In genomic region chr6:443621-444175, GRCh38 we compare ENCODE assay signal across 18 cellular contexts. TPM values are rescaled to one million over a fixed set of nuclear protein-coding genes. Genes with fewer than 3 reads are reported as not detected.
DNase-seq lines count a peak whose midpoint lies in the region; ATAC-seq and TF ChIP-seq lines count a peak whose summit lies in the region.
"Had no signal": no experiment of that assay in that cellular context is flagged by ENCODE, and none has a peak within 500 bp of the region (broad histone marks: within the 10 kb centered on the region; RNA-seq: fewer than 3 reads in every experiment).

No MANE protein-coding gene starts in this region.

- WGBS in spleen, 5 donors, result 77 to 85% (median 84%) methylated on average over 18 to 21 of the region's 21 CpGs

- H3K27ac ChIP-seq in spleen, result no peak overlapping the region
- H3K27ac ChIP-seq: GM23248, Peyer's patch had no signal

- no peaks in the 10 kb centered on the region for H3K27me3 Mint-ChIP-seq in activated T-cell treated with anti-CD3 and anti-CD28 coated beads, Interleukin-2, amount 50 U/mL, for 24 hours

- H3K9me3 ChIP-seq in spleen, result no peaks in the 10 kb centered on the region
- H3K9me3 ChIP-seq: MG63, Peyer's patch had no signal

- peaks cover 0 to 15% (median 0%) of the 10 kb centered on the region in 7 donors for H3K27me3 ChIP-seq in spleen (replicated peaks in 1 of 7)
- H3K27me3 ChIP-seq: BLaER1 treated with 17β-estradiol and CSF1 and Interleukin-3, amounts not matched to agents 10 nM and 100 nM; MG63; Peyer's patch had no signal

- DNase-seq in activated T-cell treated with anti-CD3 and anti-CD28 coated beads, Interleukin-2, amount 50 U/mL, for 24 hours, result peak; percentile 34
- no peak for DNase-seq in activated T-cell treated with anti-CD3 and anti-CD28 coated beads, Interleukin-2, amount 50 U/mL, for 1 hour
- peak; percentile 20 for DNase-seq in activated CD8-positive, alpha-beta memory T cell treated with anti-CD3 and anti-CD28 coated beads, Interleukin-2, amount 50 U/mL, for 4 hours
- DNase-seq in left colon (no peak), spleen (peak; percentile 69), ACHN (no peak), NCI-H2081 (lab: John Stamatoyannopoulos, UW) (no peak)
- DNase-seq: GM23248, HCEC 1CT, Kasumi-1, MG63, NCI-H1048, NCI-H146, NCI-H2081 treated with DMSO at 0.1 percent for 48 hours, NCI-H446 treated with DMSO at 0.1 percent for 48 hours, NCI-H69 had no signal

- ATAC-seq in left colon, result peak; percentile 39

- no peaks in the 10 kb centered on the region for H3K36me3 Mint-ChIP-seq in activated T-cell treated with anti-CD3 and anti-CD28 coated beads, Interleukin-2, amount 50 U/mL, for 24 hours (ENCODE audit: low read depth)

- no peak overlapping the region for H3K4me3 ChIP-seq in spleen
- H3K4me3 ChIP-seq: BLaER1 treated with 17β-estradiol and CSF1 and Interleukin-3, amounts not matched to agents 10 nM and 100 nM; GM23248; MG63; Peyer's patch had no signal

- H3K36me3 ChIP-seq in spleen, result no peaks in the 10 kb centered on the region
- H3K36me3 ChIP-seq: BLaER1 treated with 17β-estradiol and CSF1 and Interleukin-3, amounts not matched to agents 10 nM and 100 nM; MG63; Peyer's patch had no signal

- in situ Hi-C loops in ACHN (cut with HindIII; ENCODE audit: low pct_ligation_motif_present, low pct_unique_long_range_greater_than_20kb, low sequenced_read_pairs), result no loop called here

- H3K4me1 ChIP-seq in spleen, result peaks cover 0 to 30% (median 6%) of the 10 kb centered on the region in 6 donors
- H3K4me1 ChIP-seq: Peyer's patch had no signal

- intact Hi-C loops in left colon (cut with DNase I, micrococcal nuclease) (no loop called here), spleen (cut with DNase I; ENCODE audit: low total_unique reads) (no loop called here)

- no peaks in the 10 kb centered on the region for H3K9me3 Mint-ChIP-seq in activated T-cell treated with anti-CD3 and anti-CD28 coated beads, Interleukin-2, amount 50 U/mL, for 24 hours

- no peak for TF ChIP-seq CTCF in spleen (IDR thresholded peaks at IDR 0.05 in 8 of 11, conservative IDR thresholded peaks at IDR 0.05 in 3 of 11)

- H3K4me3 Mint-ChIP-seq in activated T-cell treated with anti-CD3 and anti-CD28 coated beads, Interleukin-2, amount 50 U/mL, for 24 hours, result no peak overlapping the region

- TF ChIP-seq POLR2A in spleen (IDR thresholded peaks at IDR 0.05), result no peak

- H3K4me1 Mint-ChIP-seq in activated T-cell treated with anti-CD3 and anti-CD28 coated beads, Interleukin-2, amount 50 U/mL, for 24 hours (ENCODE audit: low read depth), result peaks cover 56% of the 10 kb centered on the region

- H3K27ac Mint-ChIP-seq in activated T-cell treated with anti-CD3 and anti-CD28 coated beads, Interleukin-2, amount 50 U/mL, for 24 hours, result no peak overlapping the region

RNA-seq across cellular contexts. Expression of gene IRF4, which starts 52.1 kb away (rescaled TPM):
- total RNA-seq in left colon (10 to 100 TPM in 1 of 2 donors, 1 to 10 TPM in 1; 5.0 to 11.0 TPM), spleen (10 to 100 TPM; 39.2 to 91.3 (median 52.0) TPM)
- 10 to 100 TPM in 2 of 3 donors, 1 to 10 TPM in 1; 8.7 to 11.9 (median 11.2) TPM for polyA plus RNA-seq in spleen
- total RNA-seq: GM23248 had no signal

Comparison
In these comparisons a context has a peak if more than half of its experiments do, and no peak if none do; other contexts are left out.
1. DNase-seq: peak in activated T-cell treated with anti-CD3 and anti-CD28 coated beads, Interleukin-2, amount 50 U/mL, for 24 hours (single experiment), activated CD8-positive, alpha-beta memory T cell treated with anti-CD3 and anti-CD28 coated beads, Interleukin-2, amount 50 U/mL, for 4 hours (single experiment) and spleen (single experiment); none in activated T-cell treated with anti-CD3 and anti-CD28 coated beads, Interleukin-2, amount 50 U/mL, for 1 hour (single experiment), left colon (0 of 2), ACHN (single experiment) and NCI-H2081 (0 of 2).